Comparison of ENCODE assay signal across 29 cellular contexts in genomic region chr22:25960375-25960774, GRCh38.
"Had no signal": no experiment of that assay in that cellular context is flagged by ENCODE, and none has a peak within 500 bp of the region (broad histone marks: within the 10 kb centered on the region; RNA-seq: fewer than 3 reads in every experiment).

No MANE protein-coding gene starts in this region.

- H3K4me1 Mint-ChIP-seq: activated naive CD8-positive, alpha-beta T cell treated with anti-CD3 and anti-CD28 coated beads, Interleukin-2, amount 50 U/mL, for 24 hours; central memory CD8-positive, alpha-beta T cell had no signal

- H3K4me3 ChIP-seq: ascending aorta, body of pancreas, SJCRH30 had no signal

- H3K27ac ChIP-seq: ascending aorta, body of pancreas, SJCRH30, VCaP had no signal

- H3K9me2 ChIP-seq: SK-N-SH had no signal

- H3K4me3 Mint-ChIP-seq: activated naive CD8-positive, alpha-beta T cell treated with anti-CD3 and anti-CD28 coated beads, Interleukin-2, amount 50 U/mL, for 24 hours; activated T-cell treated with anti-CD3 and anti-CD28 coated beads, Interleukin-2, amount 50 U/mL, for 4 hours; central memory CD8-positive, alpha-beta T cell had no signal

- H3K27ac Mint-ChIP-seq: activated naive CD8-positive, alpha-beta T cell treated with anti-CD3 and anti-CD28 coated beads, Interleukin-2, amount 50 U/mL, for 24 hours had no signal

- DNase-seq: activated CD4-positive, alpha-beta T cell treated with anti-CD3 and anti-CD28 coated beads for 4 hours; activated CD4-positive, alpha-beta T cell treated with anti-CD3 and anti-CD28 coated beads, Interleukin-2, amount 50 U/mL, for 4 hours; activated effector memory CD4-positive, alpha-beta T cell treated with anti-CD3 and anti-CD28 coated beads, Interleukin-2, amount 50 U/mL, for 16 hours; activated naive CD4-positive, alpha-beta T cell treated with Interleukin-2 at 50 U/mL for 16 hours; activated naive CD8-positive, alpha-beta T cell treated with anti-CD3 and anti-CD28 coated beads, Interleukin-2, amount 50 U/mL, for 24 hours; activated T-cell treated with anti-CD3 and anti-CD28 coated beads, Interleukin-2, amount 50 U/mL, for 4 hours; amniotic stem cell; body of pancreas; Kasumi-1; NCI-H1092; NCI-H1417; NCI-H1930; NCI-H2171; NCI-H2227 treated with DMSO at 0.1 percent for 48 hours; NCI-H446 treated with DMSO at 0.1 percent for 48 hours; NCI-H524 treated with DMSO at 0.1 percent for 48 hours; NCI-H748 treated with DMSO at 0.1 percent for 48 hours; OCI-M1; RPMI8226; SJCRH30; SK-N-SH; T-helper 1 cell had no signal

- ATAC-seq: activated CD4-positive, CD25-positive, alpha-beta regulatory T cell treated with anti-CD3 and anti-CD28 coated beads, Interleukin-2, amount 50 U/mL, for 24 hours; activated naive CD4-positive, alpha-beta T cell treated with anti-CD3 and anti-CD28 coated beads, Interleukin-2, amount 50 U/mL, for 72 hours; activated naive CD8-positive, alpha-beta T cell treated with anti-CD3 and anti-CD28 coated beads, Interleukin-2, amount 50 U/mL, for 24 hours; activated T-cell treated with anti-CD3 and anti-CD28 coated beads, Interleukin-2, amount 50 U/mL, for 4 hours; body of pancreas; Panc1; Right ventricle myocardium inferior had no signal

- H3K4me2 ChIP-seq: SK-N-SH had no signal

- H3K27me3 ChIP-seq: ascending aorta, body of pancreas, SJCRH30 had no signal

- H3K9me3 ChIP-seq: ascending aorta, body of pancreas, SJCRH30, SK-N-SH had no signal

- H3K4me1 ChIP-seq: ascending aorta, body of pancreas, SJCRH30 had no signal

- H3K9ac ChIP-seq: SK-N-SH had no signal
